Comparison of ENCODE assay signal across 2 cellular contexts in the genomic region with DNA sequence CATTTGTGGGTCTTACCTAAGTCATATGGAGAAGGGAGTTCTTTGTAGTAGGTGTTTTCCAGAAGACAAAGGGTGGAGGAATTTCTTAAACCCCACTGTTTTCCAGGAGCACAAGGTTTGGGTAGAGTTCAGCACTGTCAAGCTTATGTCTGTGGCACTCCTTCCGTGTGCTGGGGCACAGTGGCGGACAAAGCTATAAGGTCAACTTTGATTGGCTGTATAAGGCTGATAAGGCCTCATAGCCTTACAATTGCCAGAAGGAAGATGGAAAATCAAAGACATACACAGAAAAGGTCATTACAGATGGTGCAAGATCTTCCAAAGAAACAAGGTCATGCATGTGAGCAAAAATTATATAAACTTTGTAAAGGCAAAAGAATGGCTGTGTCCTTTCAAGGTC.
TF ChIP-seq lines count a peak whose summit lies in the region.

No MANE protein-coding gene starts in this region.

TF ChIP-seq in HepG2, 621 proteins besides CTCF, POLR2A, EP300 and RAD21:
- TF ChIP-seq, protein P1, sequence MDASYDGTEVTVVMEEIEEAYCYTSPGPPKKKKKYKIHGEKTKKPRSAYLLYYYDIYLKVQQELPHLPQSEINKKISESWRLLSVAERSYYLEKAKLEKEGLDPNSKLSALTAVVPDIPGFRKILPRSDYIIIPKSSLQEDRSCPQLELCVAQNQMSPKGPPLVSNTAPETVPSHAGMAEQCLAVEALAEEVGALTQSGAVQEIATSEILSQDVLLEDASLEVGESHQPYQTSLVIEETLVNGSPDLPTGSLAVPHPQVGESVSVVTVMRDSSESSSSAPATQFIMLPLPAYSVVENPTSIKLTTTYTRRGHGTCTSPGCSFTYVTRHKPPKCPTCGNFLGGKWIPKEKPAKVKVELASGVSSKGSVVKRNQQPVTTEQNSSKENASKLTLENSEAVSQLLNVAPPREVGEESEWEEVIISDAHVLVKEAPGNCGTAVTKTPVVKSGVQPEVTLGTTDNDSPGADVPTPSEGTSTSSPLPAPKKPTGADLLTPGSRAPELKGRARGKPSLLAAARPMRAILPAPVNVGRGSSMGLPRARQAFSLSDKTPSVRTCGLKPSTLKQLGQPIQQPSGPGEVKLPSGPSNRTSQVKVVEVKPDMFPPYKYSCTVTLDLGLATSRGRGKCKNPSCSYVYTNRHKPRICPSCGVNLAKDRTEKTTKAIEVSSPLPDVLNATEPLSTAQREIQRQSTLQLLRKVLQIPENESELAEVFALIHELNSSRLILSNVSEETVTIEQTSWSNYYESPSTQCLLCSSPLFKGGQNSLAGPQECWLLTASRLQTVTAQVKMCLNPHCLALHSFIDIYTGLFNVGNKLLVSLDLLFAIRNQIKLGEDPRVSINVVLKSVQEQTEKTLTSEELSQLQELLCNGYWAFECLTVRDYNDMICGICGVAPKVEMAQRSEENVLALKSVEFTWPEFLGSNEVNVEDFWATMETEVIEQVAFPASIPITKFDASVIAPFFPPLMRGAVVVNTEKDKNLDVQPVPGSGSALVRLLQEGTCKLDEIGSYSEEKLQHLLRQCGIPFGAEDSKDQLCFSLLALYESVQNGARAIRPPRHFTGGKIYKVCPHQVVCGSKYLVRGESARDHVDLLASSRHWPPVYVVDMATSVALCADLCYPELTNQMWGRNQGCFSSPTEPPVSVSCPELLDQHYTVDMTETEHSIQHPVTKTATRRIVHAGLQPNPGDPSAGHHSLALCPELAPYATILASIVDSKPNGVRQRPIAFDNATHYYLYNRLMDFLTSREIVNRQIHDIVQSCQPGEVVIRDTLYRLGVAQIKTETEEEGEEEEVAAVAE (CRISPR knock-in tag; IDR thresholded peaks at IDR 0.05; ENCODE audit: borderline replicate concordance), result peak; percentile 96
- TF ChIP-seq ZNF883 (CRISPR knock-in tag; IDR thresholded peaks at IDR 0.05; ENCODE audit: not compliant biosample characterization), result no peak
- TF ChIP-seq NFYC (CRISPR knock-in tag; IDR thresholded peaks at IDR 0.05), result 0 out of 2 replicates have a peak, but pooled peaks have one; percentile 25
TF ChIP-seq in HepG2: peak in this region for 2.

TF ChIP-seq in K562, 482 proteins besides CTCF, POLR2A, EP300 and RAD21:
- TF ChIP-seq, protein P2, sequence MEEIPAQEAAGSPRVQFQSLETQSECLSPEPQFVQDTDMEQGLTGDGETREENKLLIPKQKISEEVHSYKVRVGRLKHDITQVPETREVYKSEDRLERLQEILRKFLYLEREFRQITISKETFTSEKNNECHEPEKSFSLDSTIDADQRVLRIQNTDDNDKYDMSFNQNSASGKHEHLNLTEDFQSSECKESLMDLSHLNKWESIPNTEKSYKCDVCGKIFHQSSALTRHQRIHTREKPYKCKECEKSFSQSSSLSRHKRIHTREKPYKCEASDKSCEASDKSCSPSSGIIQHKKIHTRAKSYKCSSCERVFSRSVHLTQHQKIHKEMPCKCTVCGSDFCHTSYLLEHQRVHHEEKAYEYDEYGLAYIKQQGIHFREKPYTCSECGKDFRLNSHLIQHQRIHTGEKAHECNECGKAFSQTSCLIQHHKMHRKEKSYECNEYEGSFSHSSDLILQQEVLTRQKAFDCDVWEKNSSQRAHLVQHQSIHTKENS (CRISPR knock-in tag; IDR thresholded peaks at IDR 0.05), result no peak
- TF ChIP-seq SMARCC2 (IDR thresholded peaks at IDR 0.05; ENCODE audit: low read depth), result no peak
- no peak for TF ChIP-seq BRF1 (IDR thresholded peaks at IDR 0.05; ENCODE audit: borderline replicate concordance, extremely low read depth, insufficient read length)
- no peak for TF ChIP-seq SMC3 (conservative IDR thresholded peaks at IDR 0.05; ENCODE audit: insufficient read depth, low read depth, low read length)
- TF ChIP-seq, protein P3, sequence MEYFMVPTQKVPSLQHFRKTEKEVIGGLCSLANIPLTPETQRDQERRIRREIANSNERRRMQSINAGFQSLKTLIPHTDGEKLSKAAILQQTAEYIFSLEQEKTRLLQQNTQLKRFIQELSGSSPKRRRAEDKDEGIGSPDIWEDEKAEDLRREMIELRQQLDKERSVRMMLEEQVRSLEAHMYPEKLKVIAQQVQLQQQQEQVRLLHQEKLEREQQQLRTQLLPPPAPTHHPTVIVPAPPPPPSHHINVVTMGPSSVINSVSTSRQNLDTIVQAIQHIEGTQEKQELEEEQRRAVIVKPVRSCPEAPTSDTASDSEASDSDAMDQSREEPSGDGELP (CRISPR knock-in tag; IDR thresholded peaks at IDR 0.05; ENCODE audit: borderline replicate concordance), result no peak
- TF ChIP-seq NR4A1 (CRISPR knock-in tag; IDR thresholded peaks at IDR 0.05), result no peak
- no peak for TF ChIP-seq NR4A1 (tag; IDR thresholded peaks at IDR 0.05)
- TF ChIP-seq RAD51 (IDR thresholded peaks at IDR 0.05; ENCODE audit: borderline replicate concordance, low read depth), result no peak
- TF ChIP-seq XRCC5 (IDR thresholded peaks at IDR 0.05; ENCODE audit: low read depth, low read length), result no peak
- TF ChIP-seq RBM17 (IDR thresholded peaks at IDR 0.05; ENCODE audit: borderline replicate concordance, low read depth, low read length), result no peak
- TF ChIP-seq NCOA2 (IDR thresholded peaks at IDR 0.05; ENCODE audit: partially characterized antibody in 2 of 2), result no peak
- no peak for TF ChIP-seq PPARD (CRISPR knock-in tag; IDR thresholded peaks at IDR 0.05)
- no peak for TF ChIP-seq FOXM1 (IDR thresholded peaks at IDR 0.05; ENCODE audit: low read depth)
- TF ChIP-seq FOXM1 (CRISPR knock-in tag; IDR thresholded peaks at IDR 0.05; ENCODE audit: low read depth), result no peak
- TF ChIP-seq MEF2D (tag; conservative IDR thresholded peaks at IDR 0.05; ENCODE audit: low read depth), result no peak
- no peak for TF ChIP-seq CBFA2T3 (IDR thresholded peaks at IDR 0.05)
- TF ChIP-seq, protein P4, sequence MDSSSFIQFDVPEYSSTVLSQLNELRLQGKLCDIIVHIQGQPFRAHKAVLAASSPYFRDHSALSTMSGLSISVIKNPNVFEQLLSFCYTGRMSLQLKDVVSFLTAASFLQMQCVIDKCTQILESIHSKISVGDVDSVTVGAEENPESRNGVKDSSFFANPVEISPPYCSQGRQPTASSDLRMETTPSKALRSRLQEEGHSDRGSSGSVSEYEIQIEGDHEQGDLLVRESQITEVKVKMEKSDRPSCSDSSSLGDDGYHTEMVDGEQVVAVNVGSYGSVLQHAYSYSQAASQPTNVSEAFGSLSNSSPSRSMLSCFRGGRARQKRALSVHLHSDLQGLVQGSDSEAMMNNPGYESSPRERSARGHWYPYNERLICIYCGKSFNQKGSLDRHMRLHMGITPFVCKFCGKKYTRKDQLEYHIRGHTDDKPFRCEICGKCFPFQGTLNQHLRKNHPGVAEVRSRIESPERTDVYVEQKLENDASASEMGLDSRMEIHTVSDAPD (CRISPR knock-in tag; IDR thresholded peaks at IDR 0.05), result no peak
- no peak for TF ChIP-seq RHOXF2B (CRISPR knock-in tag; conservative IDR thresholded peaks at IDR 0.05)
- TF ChIP-seq, protein P5, sequence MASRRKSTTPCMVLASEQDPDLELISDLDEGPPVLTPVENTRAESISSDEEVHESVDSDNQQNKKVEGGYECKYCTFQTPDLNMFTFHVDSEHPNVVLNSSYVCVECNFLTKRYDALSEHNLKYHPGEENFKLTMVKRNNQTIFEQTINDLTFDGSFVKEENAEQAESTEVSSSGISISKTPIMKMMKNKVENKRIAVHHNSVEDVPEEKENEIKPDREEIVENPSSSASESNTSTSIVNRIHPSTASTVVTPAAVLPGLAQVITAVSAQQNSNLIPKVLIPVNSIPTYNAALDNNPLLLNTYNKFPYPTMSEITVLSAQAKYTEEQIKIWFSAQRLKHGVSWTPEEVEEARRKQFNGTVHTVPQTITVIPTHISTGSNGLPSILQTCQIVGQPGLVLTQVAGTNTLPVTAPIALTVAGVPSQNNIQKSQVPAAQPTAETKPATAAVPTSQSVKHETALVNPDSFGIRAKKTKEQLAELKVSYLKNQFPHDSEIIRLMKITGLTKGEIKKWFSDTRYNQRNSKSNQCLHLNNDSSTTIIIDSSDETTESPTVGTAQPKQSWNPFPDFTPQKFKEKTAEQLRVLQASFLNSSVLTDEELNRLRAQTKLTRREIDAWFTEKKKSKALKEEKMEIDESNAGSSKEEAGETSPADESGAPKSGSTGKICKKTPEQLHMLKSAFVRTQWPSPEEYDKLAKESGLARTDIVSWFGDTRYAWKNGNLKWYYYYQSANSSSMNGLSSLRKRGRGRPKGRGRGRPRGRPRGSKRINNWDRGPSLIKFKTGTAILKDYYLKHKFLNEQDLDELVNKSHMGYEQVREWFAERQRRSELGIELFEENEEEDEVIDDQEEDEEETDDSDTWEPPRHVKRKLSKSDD (conservative IDR thresholded peaks at IDR 0.05; ENCODE audit: low read length), result no peak
